8 cellular contexts compared by ENCODE assay signal in the genomic region with DNA sequence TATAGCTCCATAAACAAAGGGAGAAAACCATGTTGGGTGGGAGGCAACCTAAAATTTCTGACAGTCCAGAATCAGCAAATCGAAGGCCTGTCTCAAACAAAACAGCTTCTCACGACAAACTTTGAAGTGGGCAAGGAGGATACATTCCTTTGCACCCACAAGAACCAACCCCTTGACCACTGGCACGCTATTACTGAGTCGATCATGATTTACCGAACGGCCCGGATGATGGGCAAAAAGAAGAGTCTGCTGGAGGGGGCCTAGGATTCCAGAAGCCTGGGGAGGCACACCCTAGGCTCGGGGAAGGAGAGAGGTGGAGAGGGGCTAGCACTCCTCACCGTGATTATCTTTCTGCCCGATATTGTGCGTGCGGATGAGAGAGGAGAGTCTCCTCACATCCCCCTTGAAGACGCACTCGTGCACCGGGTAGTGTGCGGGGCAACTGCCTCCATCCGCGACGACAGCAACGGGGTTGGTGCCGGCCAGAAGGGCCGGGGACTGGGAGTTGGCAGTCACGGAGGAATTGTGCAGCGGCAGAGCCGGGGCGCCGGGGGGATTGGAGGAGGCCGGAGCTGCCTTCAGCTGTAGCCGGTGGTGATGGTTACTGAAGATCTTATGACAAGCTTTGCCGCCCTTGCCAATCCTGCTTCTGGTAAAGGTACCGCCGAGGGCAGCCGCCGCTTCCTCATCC. TPM values are rescaled to one million over a fixed set of nuclear protein-coding genes. Genes with fewer than 3 reads are reported as not detected.
DNase-seq lines count a peak whose midpoint lies in the region; ATAC-seq and TF ChIP-seq lines count a peak whose summit lies in the region.

No MANE protein-coding gene starts in this region.

- H3K9me3 ChIP-seq in CD4-positive, alpha-beta T cell (ENCODE audit: control insufficient read depth, low read length): no peaks in the 10 kb centered on the region

- no peaks in the 10 kb centered on the region for H3K36me3 ChIP-seq in brain microvascular endothelial cell (replicated peaks)

- peak; percentile 4 for ATAC-seq in CD4-positive, alpha-beta T cell (ENCODE audit: poor library complexity)
- peak; percentile 17 for ATAC-seq in GM19025 (IDR thresholded peaks at IDR 0.05; ENCODE audit: low read depth, unreplicated experiment)
- ATAC-seq in HG03159 (IDR thresholded peaks at IDR 0.05; ENCODE audit: unreplicated experiment): peak; percentile 27

- peak overlapping the region; percentile 94 for H3K27ac ChIP-seq in CD4-positive, alpha-beta T cell (ENCODE audit: low read depth, low read length)
- peak overlapping the region; percentile 95 for H3K27ac ChIP-seq in brain microvascular endothelial cell

- intact Hi-C loops in CD4-positive, alpha-beta T cell (cut with DNase I, micrococcal nuclease): loop anchor here (1.0 to 10.0 kb wide), 4 partner anchors 57 to 731 kb away; partner anchors contain the start of genes SRSF11 (in 2 of the 2) and ZRANB2 (in 2 of the 2)

- peak overlapping the region; percentile 91 for H3K4me3 Mint-ChIP-seq in CD4-positive, alpha-beta T cell

- peaks cover 26% of the 10 kb centered on the region for H3K36me3 Mint-ChIP-seq in CD4-positive, alpha-beta T cell (ENCODE audit: low read depth)

- no peaks in the 10 kb centered on the region for H3K27me3 ChIP-seq in CD4-positive, alpha-beta T cell (ENCODE audit: control insufficient read depth, insufficient read depth, low read length)
- H3K27me3 ChIP-seq in brain microvascular endothelial cell (replicated peaks): no peaks in the 10 kb centered on the region

- H3K27me3 Mint-ChIP-seq in CD4-positive, alpha-beta T cell: no peaks in the 10 kb centered on the region

- POLR2A ChIA-PET in CD4-positive, alpha-beta T cell (lab: Charles Lee): interaction anchor here (0.7 to 5.1 kb wide), 15 partner anchors 8 to 727 kb away, joined by 3 to 183 read pairs (median 4); partner anchors contain the start of genes CTH, LRRC40, SRSF11 and ZRANB2

- peak overlapping the region; percentile 94 for H3K4me3 ChIP-seq in brain microvascular endothelial cell (ENCODE audit: low read depth, low read length)

- in situ Hi-C loops in brain microvascular endothelial cell (cut with HindIII; ENCODE audit: low pct_ligation_motif_present, low sequenced_read_pairs): no loop called here

- DNase-seq in CD4-positive, alpha-beta T cell: peak in 3 of 10 experiments; percentile 7 to 27 (median 20)
- DNase-seq in RPMI8226 (peak; percentile 14), brain microvascular endothelial cell (peak; percentile 74), kidney tubule cell (ENCODE audit: low spot score) (peak; percentile 83), iPS-NIHi11 (ENCODE audit: low spot score) (no peak)
- peak; percentile 23 for DNase-seq in stimulated activated CD4-positive, alpha-beta T cell treated with anti-CD3 and anti-CD28 coated beads, Interleukin-4, amount 100 ng/mL, for 24 hours

- TF ChIP-seq CTCF in CD4-positive, alpha-beta T cell (IDR thresholded peaks at IDR 0.05): no peak
- no peak for TF ChIP-seq CTCF in brain microvascular endothelial cell (IDR thresholded peaks at IDR 0.05; ENCODE audit: low read depth, low read length, missing control alignments)

- CTCF ChIA-PET in CD4-positive, alpha-beta T cell (lab: Charles Lee): interaction anchor here (2.8 kb wide), 1 partner anchor 57 kb away, joined by 15 read pairs; the partner anchor contains the start of gene CTH

- peaks cover 2% of the 10 kb centered on the region for H3K9me3 Mint-ChIP-seq in CD4-positive, alpha-beta T cell

- H3K4me1 Mint-ChIP-seq in CD4-positive, alpha-beta T cell (ENCODE audit: low read depth): peaks cover 57% of the 10 kb centered on the region

- peak overlapping the region; percentile 97 for H3K27ac Mint-ChIP-seq in CD4-positive, alpha-beta T cell

RNA-seq across cellular contexts. Expression of gene ANKRD13C, which starts 0.7 kb away (rescaled TPM):
- total RNA-seq in CD4-positive, alpha-beta T cell: 10 to 100 TPM; 37.4 to 37.8 TPM

RNA-seq across cellular contexts. Expression of gene CTH, which starts 57.3 kb away (rescaled TPM):
- total RNA-seq in CD4-positive, alpha-beta T cell: 1 to 10 TPM; 5.6 to 7.9 TPM
